In the genomic region with DNA sequence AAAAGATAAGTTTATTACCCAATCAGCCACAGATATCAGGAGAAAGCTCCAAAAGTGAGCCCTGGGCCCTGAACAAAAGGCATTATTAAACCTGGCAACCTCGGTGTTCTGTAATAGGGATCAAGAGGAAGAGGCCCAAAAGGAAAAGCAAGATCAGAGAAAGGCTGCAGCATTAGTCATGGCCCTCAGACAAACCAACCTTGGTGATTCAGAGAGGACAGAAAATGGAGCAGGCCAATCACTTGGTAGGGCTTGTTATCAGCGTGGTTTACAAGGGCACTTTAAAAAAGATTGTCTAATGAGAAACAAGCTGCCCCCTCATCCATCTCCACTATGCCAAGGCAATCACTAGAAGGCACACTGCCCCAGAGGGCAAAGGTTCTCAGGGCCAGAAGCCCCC, we compare ENCODE assay signal across 28 cellular contexts.
DNase-seq lines count a peak whose midpoint lies in the region; ATAC-seq, FAIRE-seq and TF ChIP-seq lines count a peak whose summit lies in the region.
"Had no signal": no experiment of that assay in that cellular context is flagged by ENCODE, and none has a peak within 500 bp of the region (broad histone marks: within the 10 kb centered on the region; RNA-seq: fewer than 3 reads in every experiment).

No MANE protein-coding gene starts in this region.

- DNase-seq in ELR (ENCODE audit: low read depth) (peak; percentile 64), RCC 7860 (ENCODE audit: low spot score) (peak; percentile 21), cardiac fibroblast (ENCODE audit: low read depth in 2 of 2) (peak; percentile 19 to 51), keratinocyte (ENCODE audit: low read depth, low spot score) (no peak), NCI-H510A (lab: John Stamatoyannopoulos, UW) (no peak)
- DNase-seq: activated effector memory CD4-positive, alpha-beta T cell treated with anti-CD3 and anti-CD28 coated beads, Interleukin-2, amount 50 U/mL, for 16 hours; activated naive CD8-positive, alpha-beta T cell treated with anti-CD3 and anti-CD28 coated beads for 36 hours; activated T-cell treated with anti-CD3 and anti-CD28 coated beads, Interleukin-2, amount 50 U/mL, for 24 hours; aorta; CD4-positive, alpha-beta memory T cell; cerebellar nuclear complex; dorsolateral prefrontal cortex; glutamatergic neuron; kidney; naive thymus-derived CD4-positive, alpha-beta T cell; NCI-H1092; NCI-H1694; right cardiac atrium; stimulated activated CD4-positive, alpha-beta T cell treated with anti-CD3 and anti-CD28 coated beads, Interleukin-2, amount 100 ng/mL, for 24 hours; stimulated activated CD8-positive, alpha-beta memory T cell treated with anti-CD3 and anti-CD28 coated beads, Interleukin-4, amount 100 ng/mL, for 48 hours; stomach; T-helper 17 cell; uterus had no signal

- dilution Hi-C loops in keratinocyte (cut with MboI; ENCODE audit: extremely low pct_ligation_motif_present, low sequenced_read_pairs): no loop called here

- H2AFZ ChIP-seq in keratinocyte (ENCODE audit: control insufficient read depth, low read length): no peak overlapping the region

- no peaks in the 10 kb centered on the region for H4K20me1 ChIP-seq in keratinocyte (ENCODE audit: control insufficient read depth, extremely low read depth, insufficient read depth, low read length)

- H3K27me3 ChIP-seq in keratinocyte (ENCODE audit: control insufficient read depth, extremely low read depth, insufficient read depth, low read length): no peaks in the 10 kb centered on the region
- H3K27me3 ChIP-seq: stomach, uterus had no signal

- no peaks in the 10 kb centered on the region for H3K9me3 ChIP-seq in keratinocyte (ENCODE audit: control insufficient read depth, low read depth, low read length)
- H3K9me3 ChIP-seq: uterus had no signal

- no peaks in the 10 kb centered on the region for H3K36me3 ChIP-seq in keratinocyte (ENCODE audit: control insufficient read depth in 2 of 2, extremely low read depth in 1 of 2, insufficient read depth in 2 of 2, low read length in 2 of 2)
- H3K36me3 ChIP-seq: stomach, uterus had no signal

- no peak overlapping the region for H3K27ac ChIP-seq in keratinocyte (ENCODE audit: control insufficient read depth, insufficient read depth, low read length)
- H3K27ac ChIP-seq: dorsolateral prefrontal cortex, stomach, uterus had no signal

- H3K79me2 ChIP-seq in keratinocyte (ENCODE audit: control insufficient read depth, insufficient read depth, low read length): no peaks in the 10 kb centered on the region

- no peaks in the 10 kb centered on the region for H3K9me1 ChIP-seq in keratinocyte (ENCODE audit: control insufficient read depth, extremely low read depth, insufficient read depth, low read length)

- FAIRE-seq in RCC 7860 (lab: Jason Lieb, UNC): no peak
- FAIRE-seq in keratinocyte (lab: Jason Lieb, UNC): peak; percentile 48
- FAIRE-seq: endometrium, kidney had no signal

- H3K4me1 ChIP-seq in keratinocyte (ENCODE audit: control insufficient read depth, extremely low read depth, insufficient read depth, low read length): peaks cover 3% of the 10 kb centered on the region
- H3K4me1 ChIP-seq: stomach, uterus had no signal

- H3K4me3 ChIP-seq in cardiac fibroblast (replicated peaks in 1 of 2; ENCODE audit: low read depth in 2 of 2, low read length in 2 of 2) (no peak overlapping the region), keratinocyte (ENCODE audit: control insufficient read depth in 2 of 3, extremely low read depth in 1 of 3, insufficient read depth in 2 of 3, low read depth in 1 of 3, low read length in 3 of 3) (no peak overlapping the region)
- H3K4me3 ChIP-seq: dorsolateral prefrontal cortex, stomach, uterus had no signal

- H3K4me2 ChIP-seq in keratinocyte (ENCODE audit: control insufficient read depth, extremely low read depth, insufficient read depth, low read depth, low read length): no peak overlapping the region

- no peak for ATAC-seq in HG03025 (IDR thresholded peaks at IDR 0.05; ENCODE audit: low FRiP score, unreplicated experiment)
- ATAC-seq in HG02973 (IDR thresholded peaks at IDR 0.05; ENCODE audit: unreplicated experiment): no peak
- no peak for ATAC-seq in HG03139 (IDR thresholded peaks at IDR 0.05; ENCODE audit: unreplicated experiment)
- ATAC-seq: naive thymus-derived CD4-positive, alpha-beta T cell; right cardiac atrium; Right ventricle myocardium inferior; T-helper 17 cell had no signal

- H3K9ac ChIP-seq in keratinocyte (ENCODE audit: control insufficient read depth, extremely low read depth, insufficient read depth, low read length): no peak overlapping the region

- TF ChIP-seq CTCF in cardiac fibroblast (IDR thresholded peaks at IDR 0.05; ENCODE audit: low read depth, low read length) (no peak), keratinocyte (optimal IDR thresholded peaks at IDR 0.05 in 1 of 3, IDR thresholded peaks at IDR 0.05 in 1 of 3, conservative IDR thresholded peaks at IDR 0.05 in 1 of 3; ENCODE audit: extremely low read depth in 1 of 3, insufficient read depth in 2 of 3, low read length in 3 of 3) (no peak)

Comparison
In these comparisons a context has a peak if more than half of its experiments do, and no peak if none do; other contexts are left out.
1. DNase-seq: peak in ELR (single experiment), RCC 7860 (single experiment) and cardiac fibroblast (2 of 2); none in keratinocyte (single experiment) and NCI-H510A (single experiment).